Comparison of ENCODE assay signal across 8 cellular contexts in genomic region chr19:48520134-48520533, GRCh38. TPM values are rescaled to one million over a fixed set of nuclear protein-coding genes. Genes with fewer than 3 reads are reported as not detected.
"Had no signal": no experiment of that assay in that cellular context is flagged by ENCODE, and none has a peak within 500 bp of the region (broad histone marks: within the 10 kb centered on the region; RNA-seq: fewer than 3 reads in every experiment).

No MANE protein-coding gene starts in this region.

- H3K27ac Mint-ChIP-seq: HFFc6 had no signal

- H3K4me1 ChIP-seq: HAP-1 had no signal

- H3K4me3 Mint-ChIP-seq: H9, HFFc6 had no signal

- DNase-seq: GM23248, GOT3, H7, H9, HCEC 1CT, HFFc6 had no signal

- H3K36me3 ChIP-seq: HAP-1 had no signal

- H2AFZ ChIP-seq: GM23248 had no signal

- H3K27ac ChIP-seq: GM23248 had no signal

- H3K9me3 ChIP-seq: HAP-1 had no signal

- H3K9ac ChIP-seq: GM23248 had no signal

- H3K4me3 ChIP-seq: GM23248, HAP-1 had no signal

RNA-seq across cellular contexts. Expression of gene LMTK3, which starts 8.5 kb away (rescaled TPM):
- total RNA-seq: H4 had no signal
- polyA plus RNA-seq: GM23248 had no signal

RNA-seq across cellular contexts. Expression of gene SULT2B1, which starts 31.8 kb away (rescaled TPM):
- total RNA-seq: GM23248 had no signal
- polyA plus RNA-seq: GM23248 had no signal
